Comparison of ENCODE assay signal across 8 cellular contexts in genomic region chr22:41417622-41418390, GRCh38. TPM values are rescaled to one million over a fixed set of nuclear protein-coding genes. Genes with fewer than 3 reads are reported as not detected.
A peak's percentile ranks its signal among the peaks of the same experiment; 100 is the strongest.
DNase-seq lines count a peak whose midpoint lies in the region; ATAC-seq and TF ChIP-seq lines count a peak whose summit lies in the region.

No MANE protein-coding gene starts in this region.

- WGBS in transverse colon (ENCODE audit: low coverage in 1 of 2), 2 donors, result 49 to 82% methylated on average over 4 to 11 of the region's 13 CpGs

- peak overlapping the region; percentile 39 for H3K9ac ChIP-seq in muscle layer of colon (ENCODE audit: low read length)

- H3K4me1 ChIP-seq in muscle layer of colon (ENCODE audit: insufficient read depth, low read length), result peaks cover 33% of the 10 kb centered on the region
- peaks cover 32 to 52% (median 42%) of the 10 kb centered on the region in 4 donors for H3K4me1 ChIP-seq in transverse colon
- peaks cover 26% of the 10 kb centered on the region for H3K4me1 ChIP-seq in CD8-positive, alpha-beta memory T cell (ENCODE audit: insufficient read depth, low read length)

- peaks cover 9% of the 10 kb centered on the region for H3K4me1 Mint-ChIP-seq in WTC11
- H3K4me1 Mint-ChIP-seq in CD8-positive, alpha-beta memory T cell, result peaks cover 18 to 41% (median 20%) of the 10 kb centered on the region in 3 donors

- in situ Hi-C loops in transverse colon (cut with MboI; ENCODE audit: low pct_ligation_motif_present in 1 of 4, low pct_unique_long_range_greater_than_20kb in 1 of 4, low sequenced_read_pairs in 3 of 4), result no loop called here

- H3K9me3 ChIP-seq in muscle layer of colon (ENCODE audit: low read length), result no peaks in the 10 kb centered on the region
- H3K9me3 ChIP-seq in transverse colon, result no peaks in the 10 kb centered on the region
- H3K9me3 ChIP-seq in CD8-positive, alpha-beta memory T cell (ENCODE audit: low read length), result no peaks in the 10 kb centered on the region

- TF ChIP-seq EP300 in transverse colon (IDR thresholded peaks at IDR 0.05; ENCODE audit: low read depth), result peak; percentile 98

- DNase-seq in WTC11 (ENCODE audit: low spot score) (no peak), fibroblast of pulmonary artery (ENCODE audit: low read depth) (peak; percentile 37), transverse colon (peak; percentile 89), DMS 273 treated with DMSO at 0.1 percent for 48 hours (lab: John Stamatoyannopoulos, UW) (no peak), NCI-H510A treated with DMSO at 0.1 percent for 48 hours (lab: John Stamatoyannopoulos, UW) (no peak)
- no peak for DNase-seq in CD8-positive, alpha-beta memory T cell

- ATAC-seq in WTC11, result no peak
- ATAC-seq in GM21723 (IDR thresholded peaks at IDR 0.05; ENCODE audit: unreplicated experiment), result no peak

- no peaks in the 10 kb centered on the region for H3K36me3 Mint-ChIP-seq in WTC11
- peaks cover 0 to 13% (median 0%) of the 10 kb centered on the region in 3 donors for H3K36me3 Mint-ChIP-seq in CD8-positive, alpha-beta memory T cell

- no peaks in the 10 kb centered on the region for H3K27me3 Mint-ChIP-seq in WTC11 (ENCODE audit: low read depth)
- peaks cover 0 to 2% of the 10 kb centered on the region in 2 donors for H3K27me3 Mint-ChIP-seq in CD8-positive, alpha-beta memory T cell

- POLR2A ChIA-PET in WTC11 (lab: Charles Lee), result interaction anchor here (0.6 to 1.7 kb wide), 4 partner anchors 29 to 267 kb away, joined by 3 to 5 read pairs (median 4); partner anchors contain the start of genes ACO2, PHF5A and TOB2
- POLR2A ChIA-PET in CD8-positive, alpha-beta memory T cell (lab: Charles Lee), result interaction anchor here (0.5 kb wide), 1 partner anchor 26 kb away, joined by 3 read pairs; no protein-coding TSS in a partner anchor

- H3K27me3 ChIP-seq in muscle layer of colon (ENCODE audit: control insufficient read depth in 1 of 2, insufficient read depth in 2 of 2, low read length in 2 of 2), result no peaks in the 10 kb centered on the region
- H3K27me3 ChIP-seq in transverse colon, result no peaks in the 10 kb centered on the region
- no peaks in the 10 kb centered on the region for H3K27me3 ChIP-seq in CD8-positive, alpha-beta memory T cell (ENCODE audit: insufficient read depth, low read length, poor library complexity, severe bottlenecking)

- H3K9me3 Mint-ChIP-seq in WTC11, result no peaks in the 10 kb centered on the region
- H3K9me3 Mint-ChIP-seq in CD8-positive, alpha-beta memory T cell, result no peaks in the 10 kb centered on the region

- CTCF ChIA-PET in WTC11 (lab: Charles Lee), result interaction anchor here (1.2 to 2.9 kb wide), 3 partner anchors 14 to 109 kb away, joined by 3 to 10 read pairs (median 4); partner anchors contain the start of gene TOB2
- CTCF ChIA-PET in CD8-positive, alpha-beta memory T cell (lab: Charles Lee), result interaction anchor here (0.7 to 1.2 kb wide), 2 partner anchors 14 kb away, joined by 4 read pairs; no protein-coding TSS in a partner anchor

- H3K27ac ChIP-seq in muscle layer of colon (ENCODE audit: low read depth, low read length), result peak overlapping the region; percentile 90
- H3K27ac ChIP-seq in transverse colon, result peak overlapping the region; percentile 77 to 86 (median 82)
- no peak overlapping the region for H3K27ac ChIP-seq in CD8-positive, alpha-beta memory T cell (ENCODE audit: low read depth, low read length)

- TF ChIP-seq POLR2A in transverse colon (IDR thresholded peaks at IDR 0.05), result peak; percentile 64

- H3K27ac Mint-ChIP-seq in WTC11, result peak overlapping the region; percentile 24; the same call in 1 of the 2 replicates
- H3K27ac Mint-ChIP-seq in CD8-positive, alpha-beta memory T cell, result peak overlapping the region in 2 of 8 donors; percentile 37 to 77

- H3K36me3 ChIP-seq in muscle layer of colon (ENCODE audit: insufficient read depth, low read length) (no peaks in the 10 kb centered on the region), transverse colon (no peaks in the 10 kb centered on the region)
- H3K36me3 ChIP-seq in CD8-positive, alpha-beta memory T cell (ENCODE audit: insufficient read depth, low read length), result no peaks in the 10 kb centered on the region

- no peak overlapping the region for H3K4me3 ChIP-seq in fibroblast of pulmonary artery (replicated peaks; ENCODE audit: low read depth, low read length)
- peak overlapping the region in 1 of 2 donors; percentile 6 for H3K4me3 ChIP-seq in muscle layer of colon (ENCODE audit: low read depth in 1 of 2, low read length in 2 of 2)
- no peak overlapping the region for H3K4me3 ChIP-seq in transverse colon
- H3K4me3 ChIP-seq in CD8-positive, alpha-beta memory T cell (ENCODE audit: low read length), result no peak overlapping the region

- intact Hi-C loops in transverse colon (cut with DNase I; ENCODE audit: low total_unique reads), result no loop called here

- no peak overlapping the region for H3K4me3 Mint-ChIP-seq in WTC11
- H3K4me3 Mint-ChIP-seq in CD8-positive, alpha-beta memory T cell, result no peak overlapping the region

- no peak for TF ChIP-seq CTCF in WTC11 (IDR thresholded peaks at IDR 0.05)
- TF ChIP-seq CTCF in fibroblast of pulmonary artery (IDR thresholded peaks at IDR 0.05; ENCODE audit: low read length, missing control alignments), result no peak
- TF ChIP-seq CTCF in transverse colon (IDR thresholded peaks at IDR 0.05), result no peak

TF ChIP-seq in WTC11, 78 proteins besides CTCF, POLR2A, EP300 and RAD21 (continues in another document):
- no peak for TF ChIP-seq AFF4 (CRISPR knock-in tag; IDR thresholded peaks at IDR 0.05; ENCODE audit: borderline replicate concordance)
- no peak for TF ChIP-seq USF1 (CRISPR knock-in tag; IDR thresholded peaks at IDR 0.05)
- no peak for TF ChIP-seq GTF2I (CRISPR knock-in tag; conservative IDR thresholded peaks at IDR 0.05)
- TF ChIP-seq GABPB1 (CRISPR knock-in tag; IDR thresholded peaks at IDR 0.05), result no peak
- TF ChIP-seq ZMAT4 (CRISPR knock-in tag; IDR thresholded peaks at IDR 0.05), result no peak
- no peak for TF ChIP-seq ZNF317 (CRISPR knock-in tag; IDR thresholded peaks at IDR 0.05; ENCODE audit: borderline replicate concordance, low read depth)
- TF ChIP-seq ZSCAN18 (CRISPR knock-in tag; IDR thresholded peaks at IDR 0.05), result no peak

RNA-seq across cellular contexts. Expression of gene TOB2, which starts 28.8 kb away (rescaled TPM):
- total RNA-seq in WTC11 (2021), result 46.6 to 52.2 TPM (median 49.4 TPM) in 3 replicates
- total RNA-seq in transverse colon, result 10 to 100 TPM; 22.7 to 64.0 (median 49.7) TPM
- 10 to 100 TPM; 56.4 to 59.8 TPM for total RNA-seq in CD8-positive, alpha-beta memory T cell
- 24.8 TPM for polyA plus RNA-seq in CD8-positive, alpha-beta memory T cell

RNA-seq across cellular contexts. Expression of gene TEF, which starts 36.1 kb away (rescaled TPM):
- total RNA-seq in WTC11 (2021) (9.8 to 12.0 TPM (median 10.2 TPM) in 3 replicates), transverse colon (10 to 100 TPM; 22.9 to 47.9 (median 34.0) TPM)
- 1 to 10 TPM; 1.8 to 3.5 TPM for total RNA-seq in CD8-positive, alpha-beta memory T cell
- 5.3 TPM for polyA plus RNA-seq in CD8-positive, alpha-beta memory T cell

RNA-seq across cellular contexts. Expression of gene PHF5A, which starts 50.7 kb away (rescaled TPM):
- total RNA-seq in WTC11 (2021) (93.1 to 99.6 TPM (median 97.9 TPM) in 3 replicates), transverse colon (10 to 100 TPM in 3 of 4 donors, 1 to 10 TPM in 1; 3.0 to 33.9 (median 25.0) TPM)
- 100 to 1,000 TPM; 120 to 125 TPM for total RNA-seq in CD8-positive, alpha-beta memory T cell
- polyA plus RNA-seq in CD8-positive, alpha-beta memory T cell, result 24.9 TPM

RNA-seq across cellular contexts. Expression of gene ACO2, which starts 51.1 kb away (rescaled TPM):
- total RNA-seq in WTC11 (2021), result 98.3 to 104 TPM (median 99.3 TPM) in 3 replicates
- total RNA-seq in transverse colon, result 100 to 1,000 TPM; 164 to 351 (median 255) TPM
- total RNA-seq in CD8-positive, alpha-beta memory T cell, result 100 to 1,000 TPM; 112 to 114 TPM
- polyA plus RNA-seq in CD8-positive, alpha-beta memory T cell, result 92.5 TPM

Comparison
In these comparisons a context has a peak if more than half of its experiments do, and no peak if none do; other contexts are left out.
1. DNase-seq: peak in fibroblast of pulmonary artery (single experiment) and transverse colon (single experiment); none in WTC11 (single experiment), DMS 273 treated with DMSO at 0.1 percent for 48 hours (single experiment), CD8-positive, alpha-beta memory T cell (0 of 5) and NCI-H510A treated with DMSO at 0.1 percent for 48 hours (single experiment).